Comparison of ENCODE assay signal across 22 cellular contexts in the genomic region with DNA sequence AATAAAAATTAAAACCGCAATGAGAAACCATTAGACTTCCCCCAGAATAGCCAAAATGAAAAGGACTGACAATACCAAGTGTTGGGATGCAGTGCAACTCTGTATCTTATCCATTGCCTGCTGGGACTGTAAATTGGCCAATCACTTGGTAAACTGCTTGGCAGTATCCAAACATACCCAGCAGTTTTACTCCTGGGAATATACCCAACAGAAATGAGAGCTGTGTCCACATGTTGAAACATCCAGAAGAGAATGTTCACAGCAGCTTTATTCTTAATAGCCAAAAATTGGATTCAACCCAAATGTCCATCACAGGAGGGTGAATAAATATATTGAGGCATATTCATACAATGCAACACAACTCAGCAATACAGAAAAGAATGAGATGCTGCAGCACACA.
"Had no signal": no experiment of that assay in that cellular context is flagged by ENCODE, and none has a peak within 500 bp of the region (broad histone marks: within the 10 kb centered on the region; RNA-seq: fewer than 3 reads in every experiment).

No MANE protein-coding gene starts in this region.

- H3K4me3 ChIP-seq: K562 had no signal

- ATAC-seq: activated CD8-positive, alpha-beta T cell treated with anti-CD3 and anti-CD28 coated beads, Interleukin-2, amount 10 ng/mL, durations not matched to agents 7 days and 5 days; K562; PC-3; WTC11 had no signal

- DNase-seq: activated CD4-positive, alpha-beta T cell treated with anti-CD3 and anti-CD28 coated beads for 48 hours; activated CD4-positive, alpha-beta T cell treated with anti-CD3 and anti-CD28 coated beads, Interleukin-2, amount 50 U/mL, for 4 hours; activated CD4-positive, CD25-positive, alpha-beta regulatory T cell treated with anti-CD3 and anti-CD28 coated beads, Interleukin-2, amount 50 U/mL, for 72 hours; activated CD8-positive, alpha-beta memory T cell treated with anti-CD3 and anti-CD28 coated beads, Interleukin-2, amount 50 U/mL, for 48 hours; activated CD8-positive, alpha-beta T cell treated with anti-CD3 and anti-CD28 coated beads, Interleukin-2, amount 10 ng/mL, durations not matched to agents 7 days and 5 days; activated naive CD4-positive, alpha-beta T cell treated with anti-CD3 and anti-CD28 coated beads, Interleukin-2, amount 50 U/mL, for 16 hours; activated naive CD8-positive, alpha-beta T cell treated with anti-CD3 and anti-CD28 coated beads, Interleukin-2, amount 10 ng/mL, durations not matched to agents 7 days and 5 days; activated T-cell treated with anti-CD3 and anti-CD28 coated beads, Interleukin-2, amount 50 U/mL, for 1 hour; aorta; Karpas-422; NCI-H1092; NCI-H1417; NCI-H1930; NCI-H2171 treated with DMSO at 0.1 percent for 48 hours; NCI-H345; NCI-H510A; NCI-H526 treated with DMSO at 0.1 percent for 48 hours; NCI-H82; PC-3; SHP77 treated with DMSO at 0.1 percent for 48 hours had no signal
